ENCODE assay signal across 29 cellular contexts in genomic region chr5:85140471-85140870, GRCh38.
"Had no signal": no experiment of that assay in that cellular context is flagged by ENCODE, and none has a peak within 500 bp of the region (broad histone marks: within the 10 kb centered on the region; RNA-seq: fewer than 3 reads in every experiment).

No MANE protein-coding gene starts in this region.

- H3K27ac ChIP-seq: adrenal gland, ascending aorta, breast epithelium, coronary artery, dorsolateral prefrontal cortex, esophagus muscularis mucosa, WERI-Rb-1 had no signal

- FAIRE-seq: frontal cortex had no signal

- H3K27me3 ChIP-seq: adrenal gland, ascending aorta, breast epithelium, esophagus muscularis mucosa had no signal

- H3K4me1 ChIP-seq: adrenal gland, ascending aorta, breast epithelium, esophagus muscularis mucosa had no signal

- DNase-seq: activated B cell treated with CpG ODN at 0.5 μM for 24 hours; activated CD4-positive, alpha-beta T cell treated with anti-CD3 and anti-CD28 coated beads for 48 hours; activated CD4-positive, alpha-beta T cell treated with anti-CD3 and anti-CD28 coated beads, Interleukin-2, amount 50 U/mL, for 1 hour; activated CD4-positive, alpha-beta T cell treated with anti-CD3 and anti-CD28 coated beads, Interleukin-2, amount 50 U/mL, for 48 hours; activated CD8-positive, alpha-beta memory T cell treated with anti-CD3 and anti-CD28 coated beads for 24 hours; activated CD8-positive, alpha-beta T cell treated with anti-CD3 and anti-CD28 coated beads for 36 hours; activated effector memory CD4-positive, alpha-beta T cell treated with Interleukin-2 at 50 U/mL for 16 hours; activated gamma-delta T cell treated with Interleukin-2 at 50 U/mL for 16 hours; activated naive CD4-positive, alpha-beta T cell treated with anti-CD3 and anti-CD28 coated beads, Interleukin-2, amount 50 U/mL, for 16 hours; activated naive CD4-positive, alpha-beta T cell treated with Interleukin-2 at 50 U/mL for 16 hours; activated T-cell treated with anti-CD3 and anti-CD28 coated beads, Interleukin-2, amount 50 U/mL, for 4 hours; adrenal gland; dorsolateral prefrontal cortex; effector memory CD4-positive, alpha-beta T cell; endodermal cell; erythroblast; foreskin fibroblast; head of caudate nucleus; T-helper 1 cell; T-helper 17 cell; T1000; WERI-Rb-1 had no signal

- H3K36me3 ChIP-seq: adrenal gland, ascending aorta, breast epithelium, esophagus muscularis mucosa, WERI-Rb-1 had no signal

- ATAC-seq: activated CD4-positive, CD25-positive, alpha-beta regulatory T cell treated with anti-CD3 and anti-CD28 coated beads, Interleukin-2, amount 50 U/mL, for 24 hours; activated CD8-positive, alpha-beta T cell treated with anti-CD3 and anti-CD28 coated beads for 36 hours; activated T-cell treated with anti-CD3 and anti-CD28 coated beads, Interleukin-2, amount 50 U/mL, for 4 hours; activated T-helper 17 cell treated with anti-CD3 and anti-CD28 coated beads, Interleukin-2, amount 50 U/mL, for 72 hours; T-helper 17 cell had no signal

- H3K9me3 ChIP-seq: adrenal gland, ascending aorta, breast epithelium, esophagus muscularis mucosa had no signal

- H3K4me3 ChIP-seq: adrenal gland, ascending aorta, breast epithelium, coronary artery, dorsolateral prefrontal cortex, esophagus muscularis mucosa had no signal
